8 cellular contexts compared by ENCODE assay signal in genomic region chr19:38975214-38975860, GRCh38. TPM values are rescaled to one million over a fixed set of nuclear protein-coding genes. Genes with fewer than 3 reads are reported as not detected.
DNase-seq lines count a peak whose midpoint lies in the region; ATAC-seq and TF ChIP-seq lines count a peak whose summit lies in the region.

A gene with protein sequence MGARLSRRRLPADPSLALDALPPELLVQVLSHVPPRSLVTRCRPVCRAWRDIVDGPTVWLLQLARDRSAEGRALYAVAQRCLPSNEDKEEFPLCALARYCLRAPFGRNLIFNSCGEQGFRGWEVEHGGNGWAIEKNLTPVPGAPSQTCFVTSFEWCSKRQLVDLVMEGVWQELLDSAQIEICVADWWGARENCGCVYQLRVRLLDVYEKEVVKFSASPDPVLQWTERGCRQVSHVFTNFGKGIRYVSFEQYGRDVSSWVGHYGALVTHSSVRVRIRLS (minus strand): TSS chr19:38975742. CDS start chr19:38950319, 25,423 bp downstream.

- H3K9ac ChIP-seq in SK-N-MC (ENCODE audit: insufficient read length): peak within 1 kb of the TSS; percentile 89

- no peak for TF ChIP-seq POLR2A in esophagus squamous epithelium (IDR thresholded peaks at IDR 0.05)
- TF ChIP-seq POLR2A in upper lobe of left lung (IDR thresholded peaks at IDR 0.05): no peak

- H3K4me3 ChIP-seq in GM12875 (ENCODE audit: low read depth, low read length) (peak within 1 kb of the TSS; percentile 55), SK-N-MC (peak within 1 kb of the TSS; percentile 99), esophagus squamous epithelium (peak within 1 kb of the TSS; percentile 43 to 72 (median 62)), upper lobe of left lung (peak within 1 kb of the TSS; percentile 47 to 75 (median 62))

- H3K27me3 ChIP-seq in esophagus squamous epithelium (peaks cover 0 to 15% (median 0%) of the 10 kb centered on the region in 4 donors), upper lobe of left lung (no peaks in the 10 kb centered on the region)

- TF ChIP-seq EP300 in upper lobe of left lung (IDR thresholded peaks at IDR 0.05): no peak

- ATAC-seq in upper lobe of left lung (ENCODE audit: low FRiP score in 2 of 2) (peak; percentile 31 to 93), GM18511 (IDR thresholded peaks at IDR 0.05; ENCODE audit: unreplicated experiment) (no peak), GM19328 (IDR thresholded peaks at IDR 0.05; ENCODE audit: unreplicated experiment) (no peak)

- intact Hi-C loops in esophagus squamous epithelium (cut with DNase I): no loop called here

- H3K36me3 ChIP-seq in SK-N-MC (ENCODE audit: insufficient read depth, low read length) (no peaks in the 10 kb centered on the region; the same call in 1 of the 2 replicates), esophagus squamous epithelium (no peaks in the 10 kb centered on the region), upper lobe of left lung (no peaks in the 10 kb centered on the region)

- WGBS in esophagus squamous epithelium, 2 donors: 16 to 18% methylated on average over 12 to 13 of the region's 63 CpGs
- WGBS in upper lobe of left lung, 2 donors: 8 to 39% methylated on average over 4 to 24 of the region's 63 CpGs

- TF ChIP-seq CTCF in GM12875 (IDR thresholded peaks at IDR 0.05; ENCODE audit: borderline replicate concordance, insufficient read depth, low read depth, low read length) (no peak), esophagus squamous epithelium (IDR thresholded peaks at IDR 0.05) (peak in 1 of 6 experiments; percentile 5), upper lobe of left lung (IDR thresholded peaks at IDR 0.05) (no peak)

- peaks cover 12 to 29% (median 13%) of the 10 kb centered on the region in 3 donors for H3K4me1 ChIP-seq in esophagus squamous epithelium
- peaks cover 7 to 20% (median 11%) of the 10 kb centered on the region in 4 donors for H3K4me1 ChIP-seq in upper lobe of left lung

- peak within 1 kb of the TSS; percentile 92 for H3K27ac ChIP-seq in SK-N-MC
- H3K27ac ChIP-seq in esophagus squamous epithelium: peak within 1 kb of the TSS; percentile 79 to 92 (median 86)
- peak within 1 kb of the TSS; percentile 65 to 89 (median 79) for H3K27ac ChIP-seq in upper lobe of left lung

- no peak for DNase-seq in SK-N-MC (ENCODE audit: low read depth, low spot score)
- DNase-seq in esophagus squamous epithelium (lab: John Stamatoyannopoulos, UW): no peak
- peak; percentile 20 for DNase-seq in midbrain (lab: John Stamatoyannopoulos, UW)
- peak; percentile 30 to 92 for DNase-seq in upper lobe of left lung
- DNase-seq in GM19238 (ENCODE audit: insufficient read length, low spot score): no peak

- H3K9me3 ChIP-seq in SK-N-MC (ENCODE audit: low read depth, low read length) (no peaks in the 10 kb centered on the region), esophagus squamous epithelium (no peaks in the 10 kb centered on the region), upper lobe of left lung (no peaks in the 10 kb centered on the region)

RNA-seq across cellular contexts. Expression of the gene that starts here (rescaled TPM):
- total RNA-seq in esophagus squamous epithelium (10 to 100 TPM in 1 of 4 donors, 1 to 10 TPM in 3; 3.9 to 18.3 (median 8.8) TPM), upper lobe of left lung (10 to 100 TPM in 3 of 6 donors, 1 to 10 TPM in 3; 5.0 to 18.9 (median 10.4) TPM)

Comparison
In these comparisons a context has a peak if more than half of its experiments do, and no peak if none do; other contexts are left out.
1. DNase-seq: peak in midbrain (single experiment) and upper lobe of left lung (2 of 2); none in SK-N-MC (single experiment), esophagus squamous epithelium (single experiment) and GM19238 (single experiment).
2. ATAC-seq: peak in upper lobe of left lung (2 of 2); none in GM18511 (single experiment) and GM19328 (single experiment).
3. Peak in every context shown above with its lines, with median percentiles within 50 percentile points of each other: H3K4me3 ChIP-seq and H3K27ac ChIP-seq.